In the genomic region with DNA sequence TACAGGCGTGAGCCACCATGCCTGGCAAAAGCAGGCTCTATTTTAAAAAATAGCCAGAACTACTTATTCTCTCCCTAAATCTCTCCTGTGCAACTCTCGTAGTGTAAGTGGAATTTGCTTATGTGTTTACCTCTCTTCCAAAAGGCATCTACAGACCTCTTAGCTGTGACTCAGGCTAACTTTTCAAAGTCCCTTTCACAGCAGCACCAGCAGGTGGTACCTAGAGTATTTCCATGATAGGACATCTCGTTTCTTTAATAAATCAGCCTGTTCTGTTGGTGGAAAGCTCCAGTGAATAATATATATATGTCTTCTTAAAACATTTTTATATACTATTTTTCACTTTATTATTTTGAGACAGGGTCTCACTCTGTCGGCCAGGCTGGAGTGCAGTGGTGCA, we compare ENCODE assay signal across 1 cellular context.
TF ChIP-seq lines count a peak whose summit lies in the region.

No MANE protein-coding gene starts in this region.

TF ChIP-seq in IMR-90, 13 proteins besides CTCF, POLR2A, EP300 and RAD21:
- no peak for TF ChIP-seq MAFK (IDR thresholded peaks at IDR 0.05; ENCODE audit: low read depth, low read length)
- TF ChIP-seq NFE2L2 (IDR thresholded peaks at IDR 0.05; ENCODE audit: low read depth, low read length): no peak
- TF ChIP-seq, protein P1, sequence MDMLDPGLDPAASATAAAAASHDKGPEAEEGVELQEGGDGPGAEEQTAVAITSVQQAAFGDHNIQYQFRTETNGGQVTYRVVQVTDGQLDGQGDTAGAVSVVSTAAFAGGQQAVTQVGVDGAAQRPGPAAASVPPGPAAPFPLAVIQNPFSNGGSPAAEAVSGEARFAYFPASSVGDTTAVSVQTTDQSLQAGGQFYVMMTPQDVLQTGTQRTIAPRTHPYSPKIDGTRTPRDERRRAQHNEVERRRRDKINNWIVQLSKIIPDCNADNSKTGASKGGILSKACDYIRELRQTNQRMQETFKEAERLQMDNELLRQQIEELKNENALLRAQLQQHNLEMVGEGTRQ (IDR thresholded peaks at IDR 0.05; ENCODE audit: low read depth, low read length): no peak
- no peak for TF ChIP-seq BHLHE40 (IDR thresholded peaks at IDR 0.05; ENCODE audit: low read depth, low read length)
- TF ChIP-seq SMC3 (IDR thresholded peaks at IDR 0.05; ENCODE audit: low read depth, low read length): no peak
- no peak for TF ChIP-seq MAZ (IDR thresholded peaks at IDR 0.05; ENCODE audit: borderline replicate concordance, low read depth, low read length)
- TF ChIP-seq CEBPB (IDR thresholded peaks at IDR 0.05; ENCODE audit: low read depth, low read length): no peak
- TF ChIP-seq RFX5 (IDR thresholded peaks at IDR 0.05; ENCODE audit: low read depth, low read length): no peak
- TF ChIP-seq ELK1 (IDR thresholded peaks at IDR 0.05; ENCODE audit: borderline replicate concordance, low read depth, low read length): no peak
- TF ChIP-seq RCOR1 (IDR thresholded peaks at IDR 0.05; ENCODE audit: insufficient replicate concordance, low read length): no peak
- no peak for TF ChIP-seq MXI1 (IDR thresholded peaks at IDR 0.05; ENCODE audit: borderline replicate concordance, low read depth, low read length)
- no peak for TF ChIP-seq CHD1 (IDR thresholded peaks at IDR 0.05; ENCODE audit: low read depth, low read length)
- TF ChIP-seq FOS (IDR thresholded peaks at IDR 0.05; ENCODE audit: low read depth, low read length): no peak
